Comparison of ENCODE assay signal across 17 cellular contexts in genomic region chr2:36556847-36557246, GRCh38. TPM values are rescaled to one million over a fixed set of nuclear protein-coding genes. Genes with fewer than 3 reads are reported as not detected.
A peak's percentile ranks its signal among the peaks of the same experiment; 100 is the strongest.
DNase-seq lines count a peak whose midpoint lies in the region; ATAC-seq and TF ChIP-seq lines count a peak whose summit lies in the region.
"Had no signal": no experiment of that assay in that cellular context is flagged by ENCODE, and none has a peak within 500 bp of the region (broad histone marks: within the 10 kb centered on the region; RNA-seq: fewer than 3 reads in every experiment).

No MANE protein-coding gene starts in this region.

- intact Hi-C loops in CD4-positive, alpha-beta T cell (cut with DNase I, micrococcal nuclease) = no loop called here

- no peaks in the 10 kb centered on the region for H3K4me1 Mint-ChIP-seq in CD4-positive, alpha-beta T cell (ENCODE audit: low read depth)

- POLR2A ChIA-PET in AG04449 (lab: Yijun Ruan, JAX) = interaction anchor here (0.6 to 0.9 kb wide), 3 partner anchors 107 to 201 kb away, joined by 3 to 4 read pairs (median 4); partner anchors contain the start of gene CRIM1
- POLR2A ChIA-PET in CD4-positive, alpha-beta T cell (lab: Charles Lee) = no interaction called here

- no peak overlapping the region for H3K4me3 Mint-ChIP-seq in CD4-positive, alpha-beta T cell
- H3K4me3 Mint-ChIP-seq: activated naive CD4-positive, alpha-beta T cell treated with anti-CD3 and anti-CD28 coated beads for 36 hours; nephron progenitor cell had no signal

- ATAC-seq in GM19467 (IDR thresholded peaks at IDR 0.05; ENCODE audit: unreplicated experiment) (no peak), HG02623 (IDR thresholded peaks at IDR 0.05; ENCODE audit: unreplicated experiment) (no peak), HG03280 (IDR thresholded peaks at IDR 0.05; ENCODE audit: unreplicated experiment) (no peak)
- ATAC-seq in CD4-positive, alpha-beta T cell (ENCODE audit: poor library complexity) = no peak
- ATAC-seq: K562; stimulated activated naive CD8-positive, alpha-beta T cell treated with anti-CD3 and anti-CD28 coated beads, Interleukin-15, Interleukin-2, amounts not matched to agents 100 U/mL and 50 U/mL, for 24 hours had no signal

- H3K27ac Mint-ChIP-seq in CD4-positive, alpha-beta T cell = no peak overlapping the region
- H3K27ac Mint-ChIP-seq: activated naive CD4-positive, alpha-beta T cell treated with anti-CD3 and anti-CD28 coated beads for 36 hours had no signal

- H3K9me3 Mint-ChIP-seq in CD4-positive, alpha-beta T cell = no peaks in the 10 kb centered on the region
- H3K9me3 Mint-ChIP-seq: activated naive CD4-positive, alpha-beta T cell treated with anti-CD3 and anti-CD28 coated beads for 36 hours; nephron progenitor cell had no signal

- DNase-seq in AG04449 (ENCODE audit: low read depth, low spot score) = peak; percentile 71
- peak; percentile 66 for DNase-seq in HS-27A (ENCODE audit: low read depth)
- peak; percentile 68 for DNase-seq in astrocyte of the spinal cord (ENCODE audit: low read depth, low spot score)
- DNase-seq in hepatic stellate cell (ENCODE audit: low spot score) = peak; percentile 37
- no peak for DNase-seq in CD4-positive, alpha-beta T cell
- DNase-seq: activated CD4-positive, alpha-beta T cell treated with anti-CD3 and anti-CD28 coated beads, Interleukin-2, amount 50 U/mL, for 4 hours; activated naive CD4-positive, alpha-beta T cell treated with anti-CD3 and anti-CD28 coated beads for 36 hours; activated T-cell treated with anti-CD3 and anti-CD28 coated beads for 4 hours; COR-L47; NCI-H1105 treated with DMSO at 0.1 percent for 48 hours; nephron progenitor cell; stimulated activated naive CD8-positive, alpha-beta T cell treated with anti-CD3 and anti-CD28 coated beads, Interleukin-15, Interleukin-2, amounts not matched to agents 100 U/mL and 50 U/mL, for 24 hours had no signal

- H3K9me3 ChIP-seq in CD4-positive, alpha-beta T cell (ENCODE audit: control insufficient read depth, low read length) = no peaks in the 10 kb centered on the region

- no peaks in the 10 kb centered on the region for H3K27me3 ChIP-seq in CD4-positive, alpha-beta T cell (ENCODE audit: control insufficient read depth, insufficient read depth, low read length)

- peaks cover 73% of the 10 kb centered on the region for H3K36me3 Mint-ChIP-seq in CD4-positive, alpha-beta T cell (ENCODE audit: low read depth)

- H3K4me3 ChIP-seq in AG04449 (ENCODE audit: low read depth, low read length) (no peak overlapping the region), astrocyte of the spinal cord (ENCODE audit: low read depth, low read length) (no peak overlapping the region)
- H3K4me3 ChIP-seq: K562 had no signal

- in situ Hi-C loops in astrocyte of the spinal cord (cut with HindIII; ENCODE audit: low sequenced_read_pairs) = no loop called here

- H3K27me3 Mint-ChIP-seq in CD4-positive, alpha-beta T cell = no peaks in the 10 kb centered on the region

- TF ChIP-seq CTCF in AG04449 (IDR thresholded peaks at IDR 0.05; ENCODE audit: insufficient read depth, low read length, missing control alignments) = no peak
- no peak for TF ChIP-seq CTCF in astrocyte of the spinal cord (IDR thresholded peaks at IDR 0.05; ENCODE audit: low read depth, low read length)
- no peak for TF ChIP-seq CTCF in CD4-positive, alpha-beta T cell (IDR thresholded peaks at IDR 0.05)

- no peak overlapping the region for H3K27ac ChIP-seq in CD4-positive, alpha-beta T cell (ENCODE audit: low read depth, low read length)
- H3K27ac ChIP-seq: HL-60 had no signal

- CTCF ChIA-PET in AG04449 (lab: Yijun Ruan, JAX) = interaction anchor here (0.6 to 3.8 kb wide), 8 partner anchors 11 to 229 kb away, joined by 3 to 18 read pairs (median 5); no protein-coding TSS in a partner anchor
- CTCF ChIA-PET in CD4-positive, alpha-beta T cell (lab: Charles Lee) = no interaction called here

RNA-seq across cellular contexts. Expression of gene FEZ2, which starts 41.1 kb away (rescaled TPM):
- total RNA-seq in CD4-positive, alpha-beta T cell = 1 to 10 TPM; 4.8 to 5.6 TPM

Comparison
In these comparisons a context has a peak if more than half of its experiments do, and no peak if none do; other contexts are left out.
1. DNase-seq: peak in AG04449 (single experiment), HS-27A (single experiment), astrocyte of the spinal cord (single experiment) and hepatic stellate cell (single experiment); none in CD4-positive, alpha-beta T cell (0 of 10).